In genomic region chr2:208142255-208142924, GRCh38 we compare ENCODE assay signal across 1 cellular context.
TF ChIP-seq lines count a peak whose summit lies in the region.

No MANE protein-coding gene starts in this region.

TF ChIP-seq in GM23338, 12 proteins besides CTCF, POLR2A, EP300 and RAD21 (continued from another document):
- no peak for TF ChIP-seq ZNF462 (CRISPR knock-in tag; IDR thresholded peaks at IDR 0.05)
- no peak for TF ChIP-seq CREB1 (CRISPR knock-in tag; IDR thresholded peaks at IDR 0.05; ENCODE audit: low read depth)
- TF ChIP-seq STAT1 (IDR thresholded peaks at IDR 0.05; ENCODE audit: unreplicated experiment): no peak
- no peak for TF ChIP-seq EZH2phosphoT487 (IDR thresholded peaks at IDR 0.05; ENCODE audit: unreplicated experiment)
- TF ChIP-seq ZNF331 (CRISPR knock-in tag; IDR thresholded peaks at IDR 0.05; ENCODE audit: low read depth): no peak
